2 cellular contexts compared by ENCODE assay signal in the genomic region with DNA sequence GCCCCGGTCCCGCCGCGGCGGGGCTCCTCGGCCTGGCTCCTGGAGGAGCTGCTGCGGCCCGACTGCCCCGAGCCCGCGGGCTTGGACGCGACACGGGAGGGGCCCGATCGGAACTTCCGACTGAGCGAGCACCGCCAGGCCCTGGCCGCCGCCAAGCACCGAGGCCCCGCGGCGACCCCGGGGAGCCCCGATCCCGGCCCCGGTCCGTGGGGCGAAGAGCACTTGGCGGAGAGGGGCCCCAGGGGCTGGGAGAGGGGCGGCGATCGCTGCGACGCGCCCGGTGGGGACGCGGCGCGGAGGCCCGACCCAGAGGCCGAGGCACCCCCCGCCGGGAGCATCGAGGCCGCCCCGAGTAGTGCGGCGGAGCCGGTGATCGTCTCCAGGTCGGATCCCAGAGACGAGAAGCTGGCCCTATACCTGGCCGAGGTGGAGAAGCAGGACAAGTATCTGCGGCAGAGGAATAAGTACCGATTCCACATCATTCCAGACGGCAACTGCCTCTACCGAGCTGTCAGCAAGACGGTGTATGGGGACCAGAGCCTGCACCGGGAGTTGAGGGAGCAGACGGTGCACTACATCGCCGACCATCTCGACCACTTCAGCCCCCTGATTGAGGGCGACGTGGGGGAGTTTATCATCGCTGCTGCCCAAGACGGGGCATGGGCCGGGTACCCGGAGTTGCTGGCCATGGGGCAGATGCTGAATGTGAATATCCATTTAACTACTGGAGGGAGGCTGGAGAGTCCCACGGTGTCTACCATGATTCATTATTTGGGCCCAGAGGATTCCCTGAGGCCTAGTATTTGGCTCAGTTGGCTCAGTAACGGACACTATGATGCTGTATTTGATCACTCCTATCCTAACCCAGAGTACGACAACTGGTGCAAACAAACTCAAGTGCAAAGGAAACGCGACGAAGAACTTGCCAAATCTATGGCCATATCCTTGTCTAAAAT.
TF ChIP-seq lines count a peak whose summit lies in the region.

No MANE protein-coding gene starts in this region.

TF ChIP-seq in IMR-90, 13 proteins besides CTCF, POLR2A, EP300 and RAD21:
- no peak for TF ChIP-seq CEBPB (IDR thresholded peaks at IDR 0.05; ENCODE audit: low read depth, low read length)
- 0 out of 2 replicates have a peak, but pooled peaks have one; percentile 41 for TF ChIP-seq CHD1 (IDR thresholded peaks at IDR 0.05; ENCODE audit: low read depth, low read length)
- TF ChIP-seq MXI1 (IDR thresholded peaks at IDR 0.05; ENCODE audit: borderline replicate concordance, low read depth, low read length): peak; percentile 3; the same call in 1 of the 2 replicates

TF ChIP-seq in endothelial cell of umbilical vein, 7 proteins besides CTCF, POLR2A, EP300 and RAD21:
- no peak for TF ChIP-seq MAX (IDR thresholded peaks at IDR 0.05; ENCODE audit: insufficient read depth, insufficient read length)
- TF ChIP-seq EZH2 (IDR thresholded peaks at IDR 0.05; ENCODE audit: borderline replicate concordance, low read depth, low read length, severe bottlenecking): peak; percentile 40
